ENCODE assay signal across 29 cellular contexts in genomic region chr22:48887394-48888332, GRCh38.
"Had no signal": no experiment of that assay in that cellular context is flagged by ENCODE, and none has a peak within 500 bp of the region (broad histone marks: within the 10 kb centered on the region; RNA-seq: fewer than 3 reads in every experiment).

No MANE protein-coding gene starts in this region.

- H3K4me3 ChIP-seq: ascending aorta, PC-9 had no signal

- ATAC-seq: activated T-cell treated with anti-CD3 and anti-CD28 coated beads, Interleukin-2, amount 50 U/mL, for 4 hours; Right ventricle myocardium inferior had no signal

- H3K4me1 ChIP-seq: ascending aorta had no signal

- FAIRE-seq: RCC 7860 had no signal

- H3K36me3 ChIP-seq: ascending aorta had no signal

- DNase-seq: activated B cell treated with CpG ODN at 0.5 μM for 24 hours; activated CD4-positive, alpha-beta memory T cell treated with anti-CD3 and anti-CD28 coated beads for 36 hours; activated CD4-positive, alpha-beta T cell treated with anti-CD3 and anti-CD28 coated beads for 4 hours; activated CD4-positive, alpha-beta T cell treated with anti-CD3 and anti-CD28 coated beads, Interleukin-2, amount 50 U/mL, for 1 hour; activated CD8-positive, alpha-beta memory T cell treated with anti-CD3 and anti-CD28 coated beads, Interleukin-2, amount 50 U/mL, for 4 hours; activated effector memory CD4-positive, alpha-beta T cell treated with Interleukin-2 at 50 U/mL for 16 hours; activated naive CD8-positive, alpha-beta T cell treated with anti-CD3 and anti-CD28 coated beads, Interleukin-2, amount 10 ng/mL, durations not matched to agents 7 days and 5 days; activated T-cell treated with anti-CD3 and anti-CD28 coated beads for 4 hours; activated T-cell treated with anti-CD3 and anti-CD28 coated beads, Interleukin-2, amount 50 U/mL, for 4 hours; amygdala; NCI-H1092 treated with DMSO at 0.1 percent for 48 hours; NCI-H1417; NCI-H187; NCI-H2227 treated with DMSO at 0.1 percent for 48 hours; NCI-H446; NCI-H526 treated with DMSO at 0.1 percent for 48 hours; NCI-H774; PC-9; SIG-M5; SW 1271; T-helper 1 cell; T-helper 2 cell; T-helper 9 cell had no signal

- H3K27ac ChIP-seq: ascending aorta, KMS-11, PC-9, RWPE1, VCaP had no signal
